8 cellular contexts compared by ENCODE assay signal in the genomic region with DNA sequence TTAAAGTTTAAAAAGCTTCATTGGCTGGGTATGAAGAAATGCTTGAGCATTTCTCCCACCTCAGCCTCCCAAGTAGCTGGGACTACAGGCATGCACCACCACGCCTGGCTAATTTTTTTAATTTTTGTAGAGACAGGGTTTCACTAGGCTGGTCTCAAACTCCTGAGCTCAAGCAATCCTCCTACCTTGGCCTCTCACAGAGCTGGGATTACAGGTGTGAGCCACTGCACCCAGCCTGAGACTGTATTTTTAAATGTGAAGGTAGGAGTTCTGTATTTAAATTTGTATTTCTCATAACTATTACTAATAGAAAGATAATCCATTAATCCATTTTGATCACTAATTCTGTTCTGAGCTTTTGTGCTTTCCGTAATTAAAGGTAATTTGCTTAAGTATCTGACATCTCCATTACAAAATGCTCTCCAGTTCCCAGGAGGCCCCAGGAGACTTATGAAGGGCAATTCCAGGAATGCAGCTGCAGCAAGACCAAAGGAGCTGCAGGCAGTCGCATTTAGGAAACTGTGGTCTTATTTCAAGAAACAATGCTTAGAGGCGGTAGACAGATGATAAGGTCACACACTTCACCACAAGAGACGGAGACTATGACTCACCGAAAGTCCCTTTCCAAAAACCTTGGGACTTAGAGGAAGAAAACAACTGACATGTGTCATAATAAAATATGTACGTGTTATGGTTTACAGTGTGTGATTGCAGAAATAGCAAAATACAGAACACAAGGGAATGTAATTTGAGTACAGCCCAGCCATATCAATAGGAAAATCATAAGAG. TPM values are rescaled to one million over a fixed set of nuclear protein-coding genes. Genes with fewer than 3 reads are reported as not detected.
DNase-seq lines count a peak whose midpoint lies in the region; ATAC-seq and TF ChIP-seq lines count a peak whose summit lies in the region.

No MANE protein-coding gene starts in this region.

- no peak for TF ChIP-seq POLR2A in GM18505 (IDR thresholded peaks at IDR 0.05; ENCODE audit: borderline replicate concordance, extremely low read depth, insufficient read depth, insufficient read length)
- TF ChIP-seq POLR2A in erythroblast (IDR thresholded peaks at IDR 0.05; ENCODE audit: low read length) = peak; percentile 17
- no peak for TF ChIP-seq POLR2A in stomach (IDR thresholded peaks at IDR 0.05)

- peak overlapping the region; percentile 62 for H3K27ac Mint-ChIP-seq in activated CD4-positive, alpha-beta T cell treated with anti-CD3 and anti-CD28 coated beads, Interleukin-2, amount 10 ng/mL, durations not matched to agents 7 days and 5 days

- peak; percentile 95 for ATAC-seq in GM18505 (IDR thresholded peaks at IDR 0.05; ENCODE audit: unreplicated experiment)

- peaks cover 5% of the 10 kb centered on the region for H3K9me3 Mint-ChIP-seq in activated CD4-positive, alpha-beta T cell treated with anti-CD3 and anti-CD28 coated beads, Interleukin-2, amount 10 ng/mL, durations not matched to agents 7 days and 5 days

- intact Hi-C loops in stomach (cut with DNase I; ENCODE audit: low total_unique reads) = no loop called here

- H3K4me1 ChIP-seq in MM.1S (ENCODE audit: low read length) (peaks cover 20% of the 10 kb centered on the region), stomach (peaks cover 0 to 19% (median 6%) of the 10 kb centered on the region in 4 donors)

- WGBS in stomach, 5 donors = 33 to 43% (median 36%) methylated on average over 7 of the region's 7 CpGs

- peak overlapping the region; percentile 32 for H3K4me3 Mint-ChIP-seq in activated CD4-positive, alpha-beta T cell treated with anti-CD3 and anti-CD28 coated beads, Interleukin-2, amount 10 ng/mL, durations not matched to agents 7 days and 5 days

- H3K4me2 ChIP-seq in MM.1S (ENCODE audit: low read depth, low read length) = peak overlapping the region; percentile 2; the same call in 1 of the 2 replicates

- H3K79me2 ChIP-seq in MM.1S (ENCODE audit: low read length) = no peaks in the 10 kb centered on the region

- H3F3A ChIP-seq in MM.1S (ENCODE audit: insufficient read depth, low read length) = peaks cover 10% of the 10 kb centered on the region; the same call in 1 of the 2 replicates

- H3K36me3 ChIP-seq in MM.1S (replicated peaks; ENCODE audit: insufficient read depth, low read length) (no peaks in the 10 kb centered on the region), stomach (no peaks in the 10 kb centered on the region)

- H3K9ac ChIP-seq in MM.1S (ENCODE audit: low read length) = no peak overlapping the region

- H3K9me3 ChIP-seq in MM.1S (replicated peaks; ENCODE audit: insufficient read depth, low read length) (no peaks in the 10 kb centered on the region), stomach (no peaks in the 10 kb centered on the region)

- H2AFZ ChIP-seq in MM.1S (ENCODE audit: low read length) = no peak overlapping the region

- H3K27me3 ChIP-seq in MM.1S (replicated peaks; ENCODE audit: insufficient read depth, low read length) (no peaks in the 10 kb centered on the region), stomach (no peaks in the 10 kb centered on the region)

- peaks cover 16% of the 10 kb centered on the region for H3K36me3 Mint-ChIP-seq in activated CD4-positive, alpha-beta T cell treated with anti-CD3 and anti-CD28 coated beads, Interleukin-2, amount 10 ng/mL, durations not matched to agents 7 days and 5 days (ENCODE audit: low read depth)

- no peaks in the 10 kb centered on the region for H4K20me1 ChIP-seq in MM.1S (ENCODE audit: insufficient read depth, low read length)

- TF ChIP-seq CTCF in HFF-Myc (IDR thresholded peaks at IDR 0.05; ENCODE audit: low read depth, low read length, missing control alignments) (no peak), MM.1S (IDR thresholded peaks at IDR 0.05; ENCODE audit: low read length) (no peak), stomach (IDR thresholded peaks at IDR 0.05) (no peak)

- POLR2A ChIA-PET in activated CD4-positive, alpha-beta T cell treated with anti-CD3 and anti-CD28 coated beads, Interleukin-2, amount 10 ng/mL, durations not matched to agents 7 days and 5 days (lab: Charles Lee) = no interaction called here

- no peak for TF ChIP-seq EP300 in stomach (IDR thresholded peaks at IDR 0.05)

- H3K4me3 ChIP-seq in HFF-Myc (replicated peaks; ENCODE audit: low read depth, low read length) (no peak overlapping the region), MM.1S (ENCODE audit: low read length) (no peak overlapping the region), stomach (no peak overlapping the region)

- CTCF ChIA-PET in activated CD4-positive, alpha-beta T cell treated with anti-CD3 and anti-CD28 coated beads, Interleukin-2, amount 10 ng/mL, durations not matched to agents 7 days and 5 days (lab: Charles Lee) = interaction anchor here (0.9 to 1.9 kb wide), 3 partner anchors 10 to 156 kb away, joined by 3 to 18 read pairs (median 3); no protein-coding TSS in a partner anchor

- DNase-seq in HFF-Myc (ENCODE audit: extremely low read depth, low read depth) (peak; percentile 42), MM.1S (peak; percentile 87), erythroblast (lab: John Stamatoyannopoulos, UW) (peak; percentile 41 to 67), renal cortical epithelial cell (ENCODE audit: low read depth) (peak; percentile 95), stomach (no peak), DMS114 treated with DMSO at 0.1 percent for 48 hours (lab: John Stamatoyannopoulos, UW; ENCODE audit: unreplicated experiment) (no peak)
- peak; percentile 82 for DNase-seq in activated CD4-positive, alpha-beta T cell treated with anti-CD3 and anti-CD28 coated beads, Interleukin-2, amount 10 ng/mL, durations not matched to agents 7 days and 5 days

- peaks cover 47% of the 10 kb centered on the region for H3K4me1 Mint-ChIP-seq in activated CD4-positive, alpha-beta T cell treated with anti-CD3 and anti-CD28 coated beads, Interleukin-2, amount 10 ng/mL, durations not matched to agents 7 days and 5 days

- no peaks in the 10 kb centered on the region for H3K9me2 ChIP-seq in MM.1S (replicated peaks; ENCODE audit: insufficient read depth, low read length)

- H3K27ac ChIP-seq in MM.1S (ENCODE audit: low read length) (peak overlapping the region; percentile 49; the same call in 1 of the 2 replicates), stomach (peak overlapping the region in 2 of 5 donors; percentile 19 to 49)

- no peaks in the 10 kb centered on the region for H3K27me3 Mint-ChIP-seq in activated CD4-positive, alpha-beta T cell treated with anti-CD3 and anti-CD28 coated beads, Interleukin-2, amount 10 ng/mL, durations not matched to agents 7 days and 5 days

RNA-seq across cellular contexts. Expression of gene YAE1, which starts 23.3 kb away (rescaled TPM):
- 10 to 100 TPM; 12.1 to 16.1 TPM for total RNA-seq in activated CD4-positive, alpha-beta T cell treated with anti-CD3 and anti-CD28 coated beads, Interleukin-2, amount 10 ng/mL, durations not matched to agents 7 days and 5 days
- total RNA-seq in renal cortical epithelial cell = 17.7 and 28.9 TPM in 2 replicates
- total RNA-seq in stomach = 10 to 100 TPM in 2 of 5 donors, 1 to 10 TPM in 3; 1.2 to 33.0 (median 9.6) TPM
- polyA plus RNA-seq in stomach = 10 to 100 TPM; 26.5 to 38.6 (median 29.4) TPM

RNA-seq across cellular contexts. Expression of gene RALA, which starts 33.9 kb away (rescaled TPM):
- total RNA-seq in activated CD4-positive, alpha-beta T cell treated with anti-CD3 and anti-CD28 coated beads, Interleukin-2, amount 10 ng/mL, durations not matched to agents 7 days and 5 days = 10 to 100 TPM; 34.1 to 34.2 TPM
- total RNA-seq in renal cortical epithelial cell (29.3 and 43.6 TPM in 2 replicates), stomach (10 to 100 TPM; 10.6 to 40.3 (median 33.8) TPM)
- polyA plus RNA-seq in stomach = 10 to 100 TPM; 26.6 to 57.0 (median 29.4) TPM

Comparison
In these comparisons a context has a peak if more than half of its experiments do, and no peak if none do; other contexts are left out.
1. DNase-seq: peak in HFF-Myc (single experiment), MM.1S (single experiment), activated CD4-positive, alpha-beta T cell treated with anti-CD3 and anti-CD28 coated beads, Interleukin-2, amount 10 ng/mL, durations not matched to agents 7 days and 5 days (single experiment), erythroblast (2 of 2) and renal cortical epithelial cell (single experiment); none in stomach (single experiment) and DMS114 treated with DMSO at 0.1 percent for 48 hours (single experiment).